ENCODE assay signal across 9 cellular contexts in the genomic region with DNA sequence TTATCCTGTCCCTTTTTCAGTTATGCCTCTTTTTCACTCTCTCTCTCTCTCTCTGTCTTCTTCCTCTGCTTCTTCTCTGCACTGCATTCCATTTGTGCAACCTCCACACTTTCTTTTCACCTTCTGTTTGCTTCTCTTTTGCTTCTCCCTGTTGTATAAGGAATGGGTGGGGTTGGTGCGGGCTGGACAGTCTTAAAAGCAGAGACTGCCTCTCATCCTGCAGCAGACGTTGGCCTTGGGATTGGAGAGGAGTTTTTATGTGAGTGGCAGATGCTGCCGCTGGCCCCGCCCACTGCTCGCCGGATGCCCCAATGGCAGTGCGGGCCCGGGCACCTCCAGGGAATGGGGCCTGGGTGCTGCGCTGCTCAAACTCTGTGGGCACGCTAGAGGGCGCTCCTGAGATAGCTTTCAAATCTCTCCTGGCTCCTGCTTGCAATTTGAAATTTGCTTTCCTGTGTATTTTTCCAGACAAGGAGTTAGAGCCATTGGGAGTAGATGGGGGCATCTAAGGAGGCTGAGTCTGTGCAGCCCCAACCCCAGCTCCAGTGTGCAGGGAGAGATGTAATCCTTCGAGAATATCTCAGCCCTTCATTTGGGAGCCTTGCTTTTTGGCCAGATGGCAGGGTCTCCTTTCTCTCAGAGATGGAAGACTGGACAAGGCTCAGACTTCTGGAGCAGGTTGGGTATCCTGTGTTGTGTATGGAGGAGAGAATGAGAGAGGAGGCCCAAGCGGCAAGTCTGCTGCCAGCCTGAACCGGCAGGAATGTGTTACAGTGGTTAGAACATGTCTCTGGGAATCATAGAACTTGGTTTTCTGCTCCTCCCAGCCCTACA.
A peak's percentile ranks its signal among the peaks of the same experiment; 100 is the strongest.
DNase-seq lines count a peak whose midpoint lies in the region; ATAC-seq, FAIRE-seq and TF ChIP-seq lines count a peak whose summit lies in the region.
"Had no signal": no experiment of that assay in that cellular context is flagged by ENCODE, and none has a peak within 500 bp of the region (broad histone marks: within the 10 kb centered on the region; RNA-seq: fewer than 3 reads in every experiment).

No MANE protein-coding gene starts in this region.

- H4K91ac ChIP-seq in trophoblast cell (ENCODE audit: low read depth, low read length): no peak overlapping the region

- intact Hi-C loops in HCT116 (cut with micrococcal nuclease): loop anchor here (1.0 to 10.0 kb wide), 3 partner anchors 44 to 194 kb away; no protein-coding TSS in a partner anchor

- peaks cover 19% of the 10 kb centered on the region for H3K4me1 Mint-ChIP-seq in activated naive CD4-positive, alpha-beta T cell treated with anti-CD3 and anti-CD28 coated beads, Interleukin-2, amount 10 ng/mL, durations not matched to agents 7 days and 5 days

- 9% methylated on average over 14 of the region's 14 CpGs for WGBS in SK-N-SH (ENCODE audit: low lambda C conversion rate)
- no CpG with 5 or more reads among the region's 14 CpGs for WGBS in trophoblast cell (ENCODE audit: extremely low coverage, insufficient coverage, insufficient read length)

- no peak overlapping the region for H4K8ac ChIP-seq in trophoblast cell (ENCODE audit: low read depth, low read length)

- no peak overlapping the region for H2BK120ac ChIP-seq in trophoblast cell (ENCODE audit: insufficient read depth, low read length, poor library complexity)

- no peaks in the 10 kb centered on the region for H3K79me1 ChIP-seq in trophoblast cell (ENCODE audit: low read length)

- H4K12ac ChIP-seq in trophoblast cell (ENCODE audit: low read depth, low read length): no peak overlapping the region

- H3K9ac ChIP-seq in HCT116 (ENCODE audit: low read length): no peak overlapping the region
- H3K9ac ChIP-seq in SK-N-SH: no peak overlapping the region; the same call in 1 of the 2 replicates
- H3K9ac ChIP-seq in trophoblast cell (ENCODE audit: low read length): no peak overlapping the region

- no peaks in the 10 kb centered on the region for H3F3A ChIP-seq in SK-N-SH (replicated peaks; ENCODE audit: insufficient read depth)

- no peak overlapping the region for H2BK5ac ChIP-seq in trophoblast cell (ENCODE audit: low read depth, low read length, poor library complexity)

- peak overlapping the region; percentile 60 for H2AFZ ChIP-seq in HCT116 (ENCODE audit: low read depth, low read length, poor library complexity, severe bottlenecking)
- H2AFZ ChIP-seq in SK-N-SH (ENCODE audit: low read depth): peak overlapping the region; percentile 56
- H2AFZ ChIP-seq in trophoblast cell (ENCODE audit: insufficient read depth, low read length, poor library complexity): no peak overlapping the region

- TF ChIP-seq CTCF in HCT116 (IDR thresholded peaks at IDR 0.05 in 2 of 3, conservative IDR thresholded peaks at IDR 0.05 in 1 of 3; ENCODE audit: borderline replicate concordance in 1 of 3, insufficient read depth in 1 of 3, low read depth in 2 of 3, low read length in 2 of 3): peak; percentile 82 to 95 (median 89)
- TF ChIP-seq CTCF in SK-N-SH (IDR thresholded peaks at IDR 0.05): peak; percentile 97

- no peaks in the 10 kb centered on the region for H3K79me2 ChIP-seq in HCT116 (ENCODE audit: insufficient read depth, low read length)
- H3K79me2 ChIP-seq in SK-N-SH (ENCODE audit: insufficient read depth): peaks cover 36% of the 10 kb centered on the region; the same call in 1 of the 2 replicates
- H3K79me2 ChIP-seq in trophoblast cell (ENCODE audit: control insufficient read depth, insufficient read depth, low read length, poor library complexity): no peaks in the 10 kb centered on the region

- RAD21 ChIA-PET in HCT116 (lab: Charles Lee; ENCODE audit: low non-redundant PET in 1 of 2, low total read pairs in 2 of 2, uncharacterized antibody in 2 of 2, unreplicated experiment in 2 of 2): no interaction called here

- no peak overlapping the region for H3K23ac ChIP-seq in trophoblast cell (ENCODE audit: low read length)

- peak overlapping the region; percentile 68 for H3K27ac Mint-ChIP-seq in activated naive CD4-positive, alpha-beta T cell treated with anti-CD3 and anti-CD28 coated beads, Interleukin-2, amount 10 ng/mL, durations not matched to agents 7 days and 5 days
- H3K27ac Mint-ChIP-seq: stimulated activated naive CD8-positive, alpha-beta T cell treated with anti-CD3 and anti-CD28 coated beads, Interleukin-15, Interleukin-2, amounts not matched to agents 100 ng/mL and 50 ng/mL, for 24 hours had no signal

- H2BK12ac ChIP-seq in trophoblast cell (ENCODE audit: low read length): no peak overlapping the region

- no peaks in the 10 kb centered on the region for H3K9me2 ChIP-seq in HCT116 (ENCODE audit: insufficient read depth)
- H3K9me2 ChIP-seq in SK-N-SH: no peaks in the 10 kb centered on the region

- peaks cover 4% of the 10 kb centered on the region for H3K36me3 Mint-ChIP-seq in activated naive CD4-positive, alpha-beta T cell treated with anti-CD3 and anti-CD28 coated beads, Interleukin-2, amount 10 ng/mL, durations not matched to agents 7 days and 5 days

- peak; percentile 68 for DNase-seq in GF-D8 (lab: John Stamatoyannopoulos, UW)
- DNase-seq in HCT116 (ENCODE audit: low read depth, low spot score): peak; percentile 74
- DNase-seq in MV-4-11 (lab: John Stamatoyannopoulos, UW): peak; percentile 76
- peak; percentile 92 for DNase-seq in SK-N-SH
- peak; percentile 83 for DNase-seq in activated naive CD4-positive, alpha-beta T cell treated with anti-CD3 and anti-CD28 coated beads, Interleukin-2, amount 10 ng/mL, durations not matched to agents 7 days and 5 days
- peak; percentile 67 for DNase-seq in glomerular visceral epithelial cell (ENCODE audit: extremely low spot score)
- DNase-seq in trophoblast cell: peak; percentile 86 to 92
- peak; percentile 89 for DNase-seq in urothelium cell line (ENCODE audit: low spot score)

- CTCF ChIA-PET in HCT116 (lab: Charles Lee): interaction anchor here (1.0 to 1.8 kb wide), 8 partner anchors 8 to 70 kb away, joined by 3 to 7 read pairs (median 5); no protein-coding TSS in a partner anchor
- CTCF ChIA-PET in SK-N-SH (lab: Yijun Ruan, JAX): interaction anchor here (0.6 to 5.5 kb wide), 25 partner anchors 12 to 408 kb away, joined by 3 to 62 read pairs (median 5); no protein-coding TSS in a partner anchor
- CTCF ChIA-PET in activated naive CD4-positive, alpha-beta T cell treated with anti-CD3 and anti-CD28 coated beads, Interleukin-2, amount 10 ng/mL, durations not matched to agents 7 days and 5 days (lab: Charles Lee): interaction anchor here (0.9 to 2.5 kb wide), 12 partner anchors 7 to 104 kb away, joined by 3 to 8 read pairs (median 3); no protein-coding TSS in a partner anchor

- BruUV-seq in HCT116 (replicated peaks; lab: Mats Ljungman, UMichigan): no TSS peak

- no peaks in the 10 kb centered on the region for H3K9me3 ChIP-seq in HCT116 (ENCODE audit: control insufficient read depth in 1 of 2, insufficient read depth in 1 of 2, low read depth in 1 of 2, low read length in 2 of 2)
- H3K9me3 ChIP-seq in SK-N-SH: no peaks in the 10 kb centered on the region
- H3K9me3 ChIP-seq in trophoblast cell (ENCODE audit: insufficient read depth, low read depth, low read length): peaks cover 2% of the 10 kb centered on the region

- H3K36me3 ChIP-seq in HCT116 (ENCODE audit: control insufficient read depth in 1 of 2, insufficient read depth in 2 of 2, low read length in 2 of 2): no peaks in the 10 kb centered on the region
- no peaks in the 10 kb centered on the region for H3K36me3 ChIP-seq in SK-N-SH (replicated peaks in 1 of 2; ENCODE audit: control insufficient read depth in 1 of 2, insufficient read depth in 2 of 2, low read length in 1 of 2)
- H3K36me3 ChIP-seq in trophoblast cell (ENCODE audit: control insufficient read depth in 1 of 2, insufficient read depth in 2 of 2, low read length in 2 of 2): no peaks in the 10 kb centered on the region

- TF ChIP-seq RAD21 in HCT116 (IDR thresholded peaks at IDR 0.05; ENCODE audit: low read depth) (peak; percentile 88), SK-N-SH (IDR thresholded peaks at IDR 0.05; ENCODE audit: low read length) (peak; percentile 90)

- no peak overlapping the region for H2AK5ac ChIP-seq in trophoblast cell (ENCODE audit: low read length)

- no peak overlapping the region for H3K4me3 Mint-ChIP-seq in activated naive CD4-positive, alpha-beta T cell treated with anti-CD3 and anti-CD28 coated beads, Interleukin-2, amount 10 ng/mL, durations not matched to agents 7 days and 5 days
- H3K4me3 Mint-ChIP-seq: stimulated activated naive CD8-positive, alpha-beta T cell treated with anti-CD3 and anti-CD28 coated beads, Interleukin-15, Interleukin-2, amounts not matched to agents 100 ng/mL and 50 ng/mL, for 24 hours had no signal

- ATAC-seq in HCT116: peak; percentile 100

- no peak overlapping the region for H3K4me3 ChIP-seq in HCT116 (replicated peaks in 1 of 2; ENCODE audit: low read depth in 1 of 2, low read length in 2 of 2)
- H3K4me3 ChIP-seq in SK-N-SH (ENCODE audit: low read depth in 2 of 2, low read length in 1 of 2): peak overlapping the region in 1 of 2 experiments; percentile 23; a peak in 2 of 4 replicates
- H3K4me3 ChIP-seq in trophoblast cell (ENCODE audit: low read depth, low read length): no peak overlapping the region

- no peak overlapping the region for H3K14ac ChIP-seq in trophoblast cell (ENCODE audit: low read length)

- H3K4me1 ChIP-seq in HCT116 (ENCODE audit: control insufficient read depth in 1 of 2, insufficient read depth in 2 of 2, low read length in 2 of 2) (peaks cover 5 to 6% of the 10 kb centered on the region in 2 experiments; a peak in 3 of 4 replicates), SK-N-SH (ENCODE audit: control insufficient read depth in 1 of 2, insufficient read depth in 2 of 2, low read depth in 1 of 2, low read length in 1 of 2) (peaks cover 13 to 27% of the 10 kb centered on the region in 2 experiments; a peak in 3 of 4 replicates), trophoblast cell (ENCODE audit: control insufficient read depth in 1 of 2, insufficient read depth in 2 of 2, low read length in 2 of 2) (peaks cover 2 to 4% of the 10 kb centered on the region in 2 experiments)

- H3K4me2 ChIP-seq in HCT116 (ENCODE audit: low read length) (peak overlapping the region; percentile 50), SK-N-SH (peak overlapping the region; percentile 56; the same call in 1 of the 2 replicates), trophoblast cell (ENCODE audit: low read length) (no peak overlapping the region)

- H3K27ac ChIP-seq in HCT116 (ENCODE audit: low read depth, low read length): no peak overlapping the region
- H3K27ac ChIP-seq in SK-N-SH (ENCODE audit: low read depth in 2 of 2, low read length in 1 of 2): peak overlapping the region; percentile 44 to 68; a peak in 3 of 4 replicates
- H3K27ac ChIP-seq in trophoblast cell (ENCODE audit: low read depth, low read length): no peak overlapping the region

- no peak overlapping the region for H3K18ac ChIP-seq in trophoblast cell (ENCODE audit: low read length)

- no peak for TF ChIP-seq POLR2A in HCT116 (IDR thresholded peaks at IDR 0.05; ENCODE audit: borderline replicate concordance, extremely low read depth, insufficient read depth, insufficient read length)

- no peaks in the 10 kb centered on the region for H4K20me1 ChIP-seq in HCT116 (ENCODE audit: insufficient read depth)
- no peaks in the 10 kb centered on the region for H4K20me1 ChIP-seq in SK-N-SH (ENCODE audit: insufficient read depth)

- TF ChIP-seq EP300 in SK-N-SH (IDR thresholded peaks at IDR 0.05; ENCODE audit: borderline replicate concordance in 1 of 2, low read depth in 1 of 2, low read length in 1 of 2): no peak

- FAIRE-seq in urothelium cell line (lab: Jason Lieb, UNC): peak; percentile 44

- H3K9me3 Mint-ChIP-seq in activated naive CD4-positive, alpha-beta T cell treated with anti-CD3 and anti-CD28 coated beads, Interleukin-2, amount 10 ng/mL, durations not matched to agents 7 days and 5 days: no peaks in the 10 kb centered on the region
- H3K9me3 Mint-ChIP-seq: stimulated activated naive CD8-positive, alpha-beta T cell treated with anti-CD3 and anti-CD28 coated beads, Interleukin-15, Interleukin-2, amounts not matched to agents 100 ng/mL and 50 ng/mL, for 24 hours had no signal

- no peak overlapping the region for H3K4ac ChIP-seq in trophoblast cell (ENCODE audit: low read depth, low read length)

- no peaks in the 10 kb centered on the region; the same call in 1 of the 2 replicates for H3K27me3 ChIP-seq in HCT116 (ENCODE audit: insufficient read depth, low read length)
- no peaks in the 10 kb centered on the region for H3K27me3 ChIP-seq in SK-N-SH (ENCODE audit: insufficient read depth)
- H3K27me3 ChIP-seq in trophoblast cell (ENCODE audit: insufficient read depth, low read length): no peaks in the 10 kb centered on the region

- H3K27me3 Mint-ChIP-seq in activated naive CD4-positive, alpha-beta T cell treated with anti-CD3 and anti-CD28 coated beads, Interleukin-2, amount 10 ng/mL, durations not matched to agents 7 days and 5 days: no peaks in the 10 kb centered on the region
- H3K27me3 Mint-ChIP-seq: stimulated activated naive CD8-positive, alpha-beta T cell treated with anti-CD3 and anti-CD28 coated beads, Interleukin-15, Interleukin-2, amounts not matched to agents 100 ng/mL and 50 ng/mL, for 24 hours had no signal

- POLR2A ChIA-PET in HCT116 (lab: Charles Lee) (no interaction called here), SK-N-SH (lab: Yijun Ruan, JAX) (interaction anchor here (1.0 to 2.9 kb wide), 2 partner anchors 14 to 50 kb away, joined by 3 to 11 read pairs; no protein-coding TSS in a partner anchor)

Comparison
In these comparisons a context has a peak if more than half of its experiments do, and no peak if none do; other contexts are left out.
1. H3K27ac ChIP-seq: peak in SK-N-SH (2 of 2); none in HCT116 (single experiment) and trophoblast cell (single experiment).
2. Peak in every context shown above with its lines, with median percentiles within 50 percentile points of each other: DNase-seq.